Comparison of ENCODE assay signal across 7 cellular contexts in genomic region chr5:40511801-40512200, GRCh38.
"Had no signal": no experiment of that assay in that cellular context is flagged by ENCODE, and none has a peak within 500 bp of the region (broad histone marks: within the 10 kb centered on the region; RNA-seq: fewer than 3 reads in every experiment).

No MANE protein-coding gene starts in this region.

- H3K9ac ChIP-seq: KMS-11 had no signal

- H3K27me3 Mint-ChIP-seq: IgD-negative memory B cell had no signal

- DNase-seq: IMR-90, KBM-7, KG1 had no signal

- H3K36me3 Mint-ChIP-seq: IgD-negative memory B cell had no signal

- H3K27ac ChIP-seq: HL-60, KMS-11 had no signal

- FAIRE-seq: HTR-8/SVneo had no signal

- H3K27ac Mint-ChIP-seq: IgD-negative memory B cell had no signal

- H3K4me3 Mint-ChIP-seq: IgD-negative memory B cell had no signal

- H3K4me2 ChIP-seq: KMS-11 had no signal
